8 cellular contexts compared by ENCODE assay signal in the genomic region with DNA sequence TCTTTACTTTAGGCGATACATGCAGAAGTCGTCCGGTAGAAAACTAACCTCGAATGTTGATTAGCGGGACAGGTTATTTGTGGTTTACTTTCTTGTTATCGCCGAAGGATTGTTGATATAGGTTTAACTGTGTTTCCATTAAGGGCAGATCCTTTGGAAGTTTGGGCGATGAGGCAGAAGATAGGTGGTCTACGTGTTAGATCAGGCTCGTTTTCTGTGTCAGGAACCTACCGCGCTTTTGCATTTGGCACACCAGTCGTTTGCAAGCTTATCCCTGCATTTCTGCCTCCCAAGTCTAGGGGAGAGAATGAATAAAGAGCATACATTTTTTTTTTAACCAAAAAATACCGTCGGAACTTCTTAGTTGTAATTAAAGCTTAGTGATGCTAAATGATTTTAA. TPM values are rescaled to one million over a fixed set of nuclear protein-coding genes. Genes with fewer than 3 reads are reported as not detected.
DNase-seq lines count a peak whose midpoint lies in the region; ATAC-seq, FAIRE-seq and TF ChIP-seq lines count a peak whose summit lies in the region.

No MANE protein-coding gene starts in this region.

- peaks cover 6% of the 10 kb centered on the region for H3K36me3 ChIP-seq in CD4-positive, CD25-positive, alpha-beta regulatory T cell (ENCODE audit: control insufficient read depth, insufficient read depth, low read length)
- peaks cover 8% of the 10 kb centered on the region; the same call in 1 of the 2 replicates for H3K36me3 ChIP-seq in GM23338 (ENCODE audit: insufficient read depth)
- no peaks in the 10 kb centered on the region for H3K36me3 ChIP-seq in bronchial epithelial cell (ENCODE audit: control insufficient read depth, insufficient read depth, low read length)

- H3K4me3 Mint-ChIP-seq in CD4-positive, CD25-positive, alpha-beta regulatory T cell: peak overlapping the region in 1 of 4 donors; percentile 96
- H3K4me3 Mint-ChIP-seq in GM23338 (peak overlapping the region; percentile 99), mesothelial cell of epicardium (no peak overlapping the region)

- H3K4me3 ChIP-seq in CD4-positive, CD25-positive, alpha-beta regulatory T cell (ENCODE audit: low read depth, low read length): peak overlapping the region; percentile 98
- H3K4me3 ChIP-seq in GM23338 (peak overlapping the region; percentile 94), bronchial epithelial cell (ENCODE audit: low read depth, low read length) (peak overlapping the region; percentile 75), mononuclear cell (ENCODE audit: low read length) (peak overlapping the region; percentile 99)

- H3K9me2 ChIP-seq in GM23338 (ENCODE audit: insufficient read depth): no peaks in the 10 kb centered on the region

- no peak for TF ChIP-seq CTCF in GM23338 (conservative IDR thresholded peaks at IDR 0.05; ENCODE audit: low read depth in 2 of 2)
- TF ChIP-seq CTCF in bronchial epithelial cell (IDR thresholded peaks at IDR 0.05; ENCODE audit: insufficient read depth, low read length, severe bottlenecking): no peak
- TF ChIP-seq CTCF in mesothelial cell of epicardium (IDR thresholded peaks at IDR 0.05; ENCODE audit: unreplicated experiment): no peak

- H3K4me1 ChIP-seq in CD4-positive, CD25-positive, alpha-beta regulatory T cell (ENCODE audit: control insufficient read depth, insufficient read depth, low read length, poor library complexity, severe bottlenecking): peaks cover 8% of the 10 kb centered on the region
- H3K4me1 ChIP-seq in GM23338 (ENCODE audit: insufficient read depth) (peaks cover 15% of the 10 kb centered on the region), mononuclear cell (ENCODE audit: insufficient read depth, low read length) (peaks cover 9% of the 10 kb centered on the region)

- peak overlapping the region; percentile 91 for H3K4me2 ChIP-seq in GM23338

- H3K36me3 Mint-ChIP-seq in CD4-positive, CD25-positive, alpha-beta regulatory T cell: no peaks in the 10 kb centered on the region
- H3K36me3 Mint-ChIP-seq in GM23338 (ENCODE audit: low read depth): peaks cover 29% of the 10 kb centered on the region
- no peaks in the 10 kb centered on the region for H3K36me3 Mint-ChIP-seq in mesothelial cell of epicardium

- peaks cover 62% of the 10 kb centered on the region for H3K79me2 ChIP-seq in GM23338 (replicated peaks; ENCODE audit: insufficient read depth)

- peak overlapping the region in 1 of 3 donors; percentile 99 for H3K27ac Mint-ChIP-seq in CD4-positive, CD25-positive, alpha-beta regulatory T cell
- peak overlapping the region; percentile 100 for H3K27ac Mint-ChIP-seq in GM23338
- no peak overlapping the region for H3K27ac Mint-ChIP-seq in mesothelial cell of epicardium

- DNase-seq in CD4-positive, CD25-positive, alpha-beta regulatory T cell: no peak
- DNase-seq in GM23338 (ENCODE audit: low spot score): no peak
- peak; percentile 6 for DNase-seq in bronchial epithelial cell (ENCODE audit: low read depth)
- DNase-seq in NCI-H1417 (lab: John Stamatoyannopoulos, UW): no peak
- DNase-seq in mesothelial cell of epicardium (ENCODE audit: low spot score in 2 of 2, unreplicated experiment in 2 of 2): no peak

- H3K9me3 Mint-ChIP-seq in CD4-positive, CD25-positive, alpha-beta regulatory T cell: no peaks in the 10 kb centered on the region
- H3K9me3 Mint-ChIP-seq in GM23338 (peaks cover 4% of the 10 kb centered on the region; the same call in 2 of the 3 replicates), mesothelial cell of epicardium (no peaks in the 10 kb centered on the region)

- H3F3A ChIP-seq in GM23338 (replicated peaks; ENCODE audit: low read depth): 0 out of 2 replicates have a peak, but pooled peaks cover 2% of the 10 kb centered on the region

- H3K4me1 Mint-ChIP-seq in CD4-positive, CD25-positive, alpha-beta regulatory T cell: peaks cover 0 to 42% (median 6%) of the 10 kb centered on the region in 4 donors
- peaks cover 9% of the 10 kb centered on the region for H3K4me1 Mint-ChIP-seq in GM23338
- no peaks in the 10 kb centered on the region for H3K4me1 Mint-ChIP-seq in mesothelial cell of epicardium

- no peak for FAIRE-seq in bronchial epithelial cell (lab: Jason Lieb, UNC)

- H3K27me3 Mint-ChIP-seq in CD4-positive, CD25-positive, alpha-beta regulatory T cell: peaks cover 8% of the 10 kb centered on the region
- H3K27me3 Mint-ChIP-seq in GM23338 (ENCODE audit: insufficient read depth, low read depth, poor library complexity) (peaks cover 10% of the 10 kb centered on the region), mesothelial cell of epicardium (ENCODE audit: low read depth) (no peaks in the 10 kb centered on the region)

- H4K20me1 ChIP-seq in GM23338 (replicated peaks; ENCODE audit: insufficient read depth): peaks cover 19% of the 10 kb centered on the region

- no peak overlapping the region for H2AFZ ChIP-seq in GM23338

- peak overlapping the region; percentile 97 for H3K27ac ChIP-seq in CD4-positive, CD25-positive, alpha-beta regulatory T cell (ENCODE audit: insufficient read depth, low read length, poor library complexity, severe bottlenecking)
- peak overlapping the region; percentile 95; the same call in 1 of the 2 replicates for H3K27ac ChIP-seq in GM23338 (ENCODE audit: low read depth)

- no peaks in the 10 kb centered on the region for H3K27me3 ChIP-seq in CD4-positive, CD25-positive, alpha-beta regulatory T cell (ENCODE audit: control insufficient read depth, insufficient read depth, low read length)
- H3K27me3 ChIP-seq in GM23338 (ENCODE audit: insufficient read depth): no peaks in the 10 kb centered on the region
- no peaks in the 10 kb centered on the region for H3K27me3 ChIP-seq in bronchial epithelial cell (ENCODE audit: control insufficient read depth, insufficient read depth, low read length)
- H3K27me3 ChIP-seq in mononuclear cell (ENCODE audit: insufficient read depth, low read length): no peaks in the 10 kb centered on the region

- no peak for ATAC-seq in CD4-positive, CD25-positive, alpha-beta regulatory T cell (ENCODE audit: low read depth in 2 of 2)
- no peak for ATAC-seq in GM23338
- no peak for ATAC-seq in HG02973 (IDR thresholded peaks at IDR 0.05; ENCODE audit: unreplicated experiment)
- no peak for ATAC-seq in HG03108 (IDR thresholded peaks at IDR 0.05; ENCODE audit: unreplicated experiment)

- H3K9me3 ChIP-seq in CD4-positive, CD25-positive, alpha-beta regulatory T cell (ENCODE audit: control insufficient read depth in 2 of 2, low read length in 2 of 2): no peaks in the 10 kb centered on the region
- no peaks in the 10 kb centered on the region for H3K9me3 ChIP-seq in mononuclear cell (ENCODE audit: low read depth, low read length)

TF ChIP-seq in GM23338, 12 proteins besides CTCF, POLR2A, EP300 and RAD21 (continues in another document):
- TF ChIP-seq JUNB (IDR thresholded peaks at IDR 0.05; ENCODE audit: unreplicated experiment): no peak
- TF ChIP-seq, protein P1, sequence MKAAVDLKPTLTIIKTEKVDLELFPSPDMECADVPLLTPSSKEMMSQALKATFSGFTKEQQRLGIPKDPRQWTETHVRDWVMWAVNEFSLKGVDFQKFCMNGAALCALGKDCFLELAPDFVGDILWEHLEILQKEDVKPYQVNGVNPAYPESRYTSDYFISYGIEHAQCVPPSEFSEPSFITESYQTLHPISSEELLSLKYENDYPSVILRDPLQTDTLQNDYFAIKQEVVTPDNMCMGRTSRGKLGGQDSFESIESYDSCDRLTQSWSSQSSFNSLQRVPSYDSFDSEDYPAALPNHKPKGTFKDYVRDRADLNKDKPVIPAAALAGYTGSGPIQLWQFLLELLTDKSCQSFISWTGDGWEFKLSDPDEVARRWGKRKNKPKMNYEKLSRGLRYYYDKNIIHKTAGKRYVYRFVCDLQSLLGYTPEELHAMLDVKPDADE (IDR thresholded peaks at IDR 0.05): no peak

RNA-seq across cellular contexts. Expression of gene DDX3Y, which starts 1.2 kb away (rescaled TPM):
- total RNA-seq in CD4-positive, CD25-positive, alpha-beta regulatory T cell: 0.37 TPM
- 10 to 100 TPM in 1 of 4 donors, not detected in 3; 39.7 TPM for polyA plus RNA-seq in CD4-positive, CD25-positive, alpha-beta regulatory T cell
- 112 and 138 TPM in 2 replicates for total RNA-seq in GM23338 (2014; rRNA removed; shearing (Covaris generic))
- 37.6 and 53.0 TPM in 2 replicates for polyA plus RNA-seq in GM23338 (2016; fragmentation: Nextera tagmentation; extraction: Ambion mirVana)
- total RNA-seq in bronchial epithelial cell (under 0.01 and 66.3 TPM in 2 replicates), mononuclear cell (not detected), mesothelial cell of epicardium (not detected in 3 replicates)
